17 cellular contexts compared by ENCODE assay signal in the genomic region with DNA sequence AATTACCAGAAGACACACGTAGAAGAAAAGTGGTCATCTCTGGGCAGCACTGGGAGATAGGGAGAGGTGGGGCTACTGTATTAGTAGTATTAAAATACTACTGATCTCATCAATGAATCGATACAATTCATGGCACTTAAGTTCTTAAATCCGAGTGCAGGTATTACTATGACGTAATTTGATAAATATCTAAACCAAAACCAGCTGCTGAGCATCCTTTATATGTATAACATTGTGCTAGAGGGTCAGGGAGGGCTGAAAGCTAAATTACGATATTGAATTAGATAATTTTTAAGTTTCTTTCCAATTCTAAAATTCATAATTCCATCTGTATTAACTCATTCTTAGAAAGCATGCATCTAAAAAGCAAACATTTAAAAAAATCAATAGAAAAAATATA. TPM values are rescaled to one million over a fixed set of nuclear protein-coding genes. Genes with fewer than 3 reads are reported as not detected.
A peak's percentile ranks its signal among the peaks of the same experiment; 100 is the strongest.
DNase-seq lines count a peak whose midpoint lies in the region; ATAC-seq and TF ChIP-seq lines count a peak whose summit lies in the region.
"Had no signal": no experiment of that assay in that cellular context is flagged by ENCODE, and none has a peak within 500 bp of the region (broad histone marks: within the 10 kb centered on the region; RNA-seq: fewer than 3 reads in every experiment).

No MANE protein-coding gene starts in this region.

- peaks cover 49% of the 10 kb centered on the region for H3K4me1 Mint-ChIP-seq in central memory CD8-positive, alpha-beta T cell

- intact Hi-C loops in heart left ventricle (cut with DNase I) (no loop called here), thyroid gland (cut with DNase I) (no loop called here)

- no peak for TF ChIP-seq POLR2A in heart left ventricle (IDR thresholded peaks at IDR 0.05)
- no peak for TF ChIP-seq POLR2A in thyroid gland (IDR thresholded peaks at IDR 0.05)

- H3K27me3 ChIP-seq in cardiac muscle cell (no peaks in the 10 kb centered on the region), heart left ventricle (no peaks in the 10 kb centered on the region), thyroid gland (no peaks in the 10 kb centered on the region)
- H3K27me3 ChIP-seq: pancreas, tibial nerve had no signal

- no peaks in the 10 kb centered on the region for H3K4me1 ChIP-seq in cardiac muscle cell (ENCODE audit: low read depth)
- peaks cover 0 to 34% (median 15%) of the 10 kb centered on the region in 12 donors for H3K4me1 ChIP-seq in heart left ventricle
- H3K4me1 ChIP-seq in thyroid gland: peaks cover 18 to 21% of the 10 kb centered on the region in 2 donors

- H3K9me3 ChIP-seq in cardiac muscle cell (ENCODE audit: low read depth) (no peaks in the 10 kb centered on the region), heart left ventricle (no peaks in the 10 kb centered on the region), SK-N-MC (ENCODE audit: low read depth, low read length) (no peaks in the 10 kb centered on the region), thyroid gland (no peaks in the 10 kb centered on the region)
- H3K9me3 ChIP-seq: pancreas, tibial nerve had no signal

- no peaks in the 10 kb centered on the region for H3K9me3 Mint-ChIP-seq in central memory CD8-positive, alpha-beta T cell

- H3K4me3 Mint-ChIP-seq in central memory CD8-positive, alpha-beta T cell: peak overlapping the region; percentile 31

- H3K27me3 Mint-ChIP-seq in central memory CD8-positive, alpha-beta T cell: no peaks in the 10 kb centered on the region

- peak overlapping the region; percentile 66 for H3K9ac ChIP-seq in SK-N-MC (ENCODE audit: insufficient read length)

- peak overlapping the region; percentile 89 for H3K27ac Mint-ChIP-seq in central memory CD8-positive, alpha-beta T cell (ENCODE audit: low read depth)

- ATAC-seq in heart left ventricle (no peak), HG02571 (IDR thresholded peaks at IDR 0.05; ENCODE audit: unreplicated experiment) (no peak)
- ATAC-seq in central memory CD8-positive, alpha-beta T cell (replicated peaks; ENCODE audit: extremely low read depth, poor library complexity, severe bottlenecking): peak; percentile 30

- H3K36me3 Mint-ChIP-seq in central memory CD8-positive, alpha-beta T cell (ENCODE audit: insufficient read depth): peaks cover 13% of the 10 kb centered on the region

- H3K4me3 ChIP-seq in cardiac muscle cell (no peak overlapping the region), heart left ventricle (no peak overlapping the region), SK-N-MC (no peak overlapping the region), thyroid gland (replicated peaks in 1 of 3) (no peak overlapping the region)
- H3K4me3 ChIP-seq: lung, pancreas, tibial nerve had no signal

- H3K36me3 ChIP-seq in cardiac muscle cell (peaks cover 4% of the 10 kb centered on the region), heart left ventricle (peaks cover 0 to 22% (median 9%) of the 10 kb centered on the region in 9 donors), SK-N-MC (ENCODE audit: insufficient read depth, low read length) (peaks cover 25% of the 10 kb centered on the region), thyroid gland (no peaks in the 10 kb centered on the region)
- H3K36me3 ChIP-seq: pancreas had no signal

- DNase-seq in cardiac muscle cell (ENCODE audit: low read depth in 1 of 2, low spot score in 1 of 2) (no peak), heart left ventricle (no peak), SK-N-MC (ENCODE audit: low read depth, low spot score) (no peak), thyroid gland (no peak)
- no peak for DNase-seq in central memory CD8-positive, alpha-beta T cell (ENCODE audit: low spot score in 2 of 2)
- no peak for DNase-seq in stimulated activated CD4-positive, alpha-beta T cell treated with anti-CD3 and anti-CD28 coated beads, Interleukin-15, amount 100 ng/mL, for 24 hours
- DNase-seq: activated gamma-delta T cell treated with Interleukin-2 at 50 U/mL for 16 hours, head of caudate nucleus, Karpas-422, NCI-H1092 treated with DMSO at 0.1 percent for 48 hours, NCI-H2081, NCI-H524 treated with DMSO at 0.1 percent for 48 hours, pancreas, SW 1271 had no signal

- H3K27ac ChIP-seq in cardiac muscle cell: peak overlapping the region; percentile 5
- H3K27ac ChIP-seq in heart left ventricle: peak overlapping the region in 3 of 12 donors; percentile 11 to 69 (median 57)
- peak overlapping the region; percentile 91; the same call in 1 of the 2 replicates for H3K27ac ChIP-seq in SK-N-MC
- peak overlapping the region; percentile 59 to 71 (median 65) for H3K27ac ChIP-seq in thyroid gland

- TF ChIP-seq CTCF in cardiac muscle cell (IDR thresholded peaks at IDR 0.05; ENCODE audit: low read depth, low read length) (no peak), heart left ventricle (IDR thresholded peaks at IDR 0.05) (no peak), thyroid gland (IDR thresholded peaks at IDR 0.05) (no peak)

- 78 to 81% (median 79%) methylated on average over 5 of the region's 5 CpGs for WGBS in heart left ventricle, 4 donors
- WGBS in thyroid gland, 2 donors: 86 to 90% methylated on average over 5 of the region's 5 CpGs

RNA-seq across cellular contexts. Expression of a gene that starts 25.3 kb away (rescaled TPM):
- total RNA-seq in cardiac muscle cell (136 and 138 TPM in 2 replicates), heart left ventricle (10 to 100 TPM; 51.2 to 64.4 (median 55.0) TPM), thyroid gland (10 to 100 TPM; 69.6 to 94.4 (median 75.9) TPM)
- polyA plus RNA-seq in cardiac muscle cell (182 and 216 TPM in 2 replicates), heart left ventricle (10 to 100 TPM; 64.8 to 90.0 TPM)
